11 cellular contexts compared by ENCODE assay signal in the genomic region with DNA sequence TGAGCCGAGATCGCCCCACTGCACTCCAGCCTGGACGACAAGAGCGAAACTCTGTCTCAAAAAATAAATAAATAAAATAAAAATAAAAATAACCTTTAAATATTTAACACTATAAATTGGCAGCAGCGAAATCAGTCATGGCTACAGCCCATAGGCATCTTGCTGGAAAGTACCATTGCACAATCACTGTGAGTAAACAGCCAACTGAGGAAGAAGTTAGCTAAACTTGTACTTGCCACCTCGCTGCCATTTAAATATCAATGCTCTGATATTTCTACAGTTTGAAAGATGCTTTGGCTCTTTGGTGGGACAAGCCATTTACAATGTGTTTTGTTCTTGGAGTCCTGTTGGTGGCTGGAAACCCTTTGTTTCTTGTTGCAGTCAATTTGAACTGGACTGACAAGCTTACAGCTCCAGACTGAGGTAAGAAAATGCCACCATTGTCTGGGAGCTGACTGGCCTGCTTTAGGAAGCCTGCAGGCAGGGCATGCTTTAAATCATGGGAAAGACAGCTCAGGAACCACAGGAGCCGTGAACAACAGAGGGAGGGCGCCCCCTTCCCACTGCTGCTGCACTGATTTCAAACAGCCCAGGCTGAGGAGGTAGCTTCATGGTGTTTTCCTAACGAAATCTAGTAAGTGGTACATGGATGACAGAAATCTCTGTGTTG.
DNase-seq lines count a peak whose midpoint lies in the region; ATAC-seq and TF ChIP-seq lines count a peak whose summit lies in the region.
"Had no signal": no experiment of that assay in that cellular context is flagged by ENCODE, and none has a peak within 500 bp of the region (broad histone marks: within the 10 kb centered on the region; RNA-seq: fewer than 3 reads in every experiment).

No MANE protein-coding gene starts in this region.

- H3K9me3 Mint-ChIP-seq in HFFc6: no peaks in the 10 kb centered on the region

- peaks cover 17% of the 10 kb centered on the region for H3K36me3 Mint-ChIP-seq in HFFc6 (ENCODE audit: low read depth)

- H3K27ac ChIP-seq in substantia nigra (ENCODE audit: low read depth, low read length, poor library complexity, severe bottlenecking): no peak overlapping the region
- H3K27ac ChIP-seq: SJCRH30 had no signal

- intact Hi-C loops in left cardiac atrium (cut with DNase I): no loop called here

- in situ Hi-C loops in ACHN (cut with HindIII; ENCODE audit: low pct_ligation_motif_present, low pct_unique_long_range_greater_than_20kb, low sequenced_read_pairs) (no loop called here), astrocyte of the cerebellum (cut with HindIII; ENCODE audit: low sequenced_read_pairs) (no loop called here)

- TF ChIP-seq CTCF in HFFc6 (IDR thresholded peaks at IDR 0.05) (peak; percentile 39; the same call in 1 of the 2 replicates), astrocyte of the cerebellum (IDR thresholded peaks at IDR 0.05; ENCODE audit: low read depth, low read length, missing control alignments) (peak; percentile 25)

- no peaks in the 10 kb centered on the region for H3K4me1 Mint-ChIP-seq in HFFc6 (ENCODE audit: low read depth)

- no peaks in the 10 kb centered on the region; the same call in 1 of the 2 replicates for H3K27me3 Mint-ChIP-seq in HFFc6 (ENCODE audit: insufficient read depth)

- DNase-seq in ACHN (peak; percentile 3), HFFc6 (no peak), astrocyte of the cerebellum (ENCODE audit: low read depth) (no peak), iPS-NIHi11 (ENCODE audit: low spot score) (peak; percentile 69), NAMALWA (ENCODE audit: low spot score) (no peak), left cardiac atrium (no peak), substantia nigra (lab: John Stamatoyannopoulos, UW) (no peak), SIG-M5 (lab: John Stamatoyannopoulos, UW) (no peak)
- DNase-seq: activated CD8-positive, alpha-beta T cell treated with anti-CD3 and anti-CD28 coated beads, Interleukin-2, amount 10 ng/mL, durations not matched to agents 7 days and 5 days; NCI-H1417 had no signal

- H3K4me3 ChIP-seq in astrocyte of the cerebellum (ENCODE audit: low read depth, low read length): no peak overlapping the region
- H3K4me3 ChIP-seq: SJCRH30 had no signal

- no peak overlapping the region for H3K4me3 Mint-ChIP-seq in HFFc6
- H3K4me3 Mint-ChIP-seq: activated CD8-positive, alpha-beta T cell treated with anti-CD3 and anti-CD28 coated beads, Interleukin-2, amount 10 ng/mL, durations not matched to agents 7 days and 5 days had no signal

- ATAC-seq in left cardiac atrium: no peak
- ATAC-seq: activated CD8-positive, alpha-beta T cell treated with anti-CD3 and anti-CD28 coated beads, Interleukin-2, amount 10 ng/mL, durations not matched to agents 7 days and 5 days had no signal

- H3K27ac Mint-ChIP-seq in HFFc6: no peak overlapping the region; the same call in 1 of the 2 replicates
- H3K27ac Mint-ChIP-seq: activated CD8-positive, alpha-beta T cell treated with anti-CD3 and anti-CD28 coated beads, Interleukin-2, amount 10 ng/mL, durations not matched to agents 7 days and 5 days had no signal

Comparison
In these comparisons a context has a peak if more than half of its experiments do, and no peak if none do; other contexts are left out.
1. DNase-seq: peak in ACHN (single experiment) and iPS-NIHi11 (single experiment); none in HFFc6 (single experiment), astrocyte of the cerebellum (single experiment), NAMALWA (single experiment), left cardiac atrium (single experiment), substantia nigra (0 of 49) and SIG-M5 (single experiment).